In the genomic region with DNA sequence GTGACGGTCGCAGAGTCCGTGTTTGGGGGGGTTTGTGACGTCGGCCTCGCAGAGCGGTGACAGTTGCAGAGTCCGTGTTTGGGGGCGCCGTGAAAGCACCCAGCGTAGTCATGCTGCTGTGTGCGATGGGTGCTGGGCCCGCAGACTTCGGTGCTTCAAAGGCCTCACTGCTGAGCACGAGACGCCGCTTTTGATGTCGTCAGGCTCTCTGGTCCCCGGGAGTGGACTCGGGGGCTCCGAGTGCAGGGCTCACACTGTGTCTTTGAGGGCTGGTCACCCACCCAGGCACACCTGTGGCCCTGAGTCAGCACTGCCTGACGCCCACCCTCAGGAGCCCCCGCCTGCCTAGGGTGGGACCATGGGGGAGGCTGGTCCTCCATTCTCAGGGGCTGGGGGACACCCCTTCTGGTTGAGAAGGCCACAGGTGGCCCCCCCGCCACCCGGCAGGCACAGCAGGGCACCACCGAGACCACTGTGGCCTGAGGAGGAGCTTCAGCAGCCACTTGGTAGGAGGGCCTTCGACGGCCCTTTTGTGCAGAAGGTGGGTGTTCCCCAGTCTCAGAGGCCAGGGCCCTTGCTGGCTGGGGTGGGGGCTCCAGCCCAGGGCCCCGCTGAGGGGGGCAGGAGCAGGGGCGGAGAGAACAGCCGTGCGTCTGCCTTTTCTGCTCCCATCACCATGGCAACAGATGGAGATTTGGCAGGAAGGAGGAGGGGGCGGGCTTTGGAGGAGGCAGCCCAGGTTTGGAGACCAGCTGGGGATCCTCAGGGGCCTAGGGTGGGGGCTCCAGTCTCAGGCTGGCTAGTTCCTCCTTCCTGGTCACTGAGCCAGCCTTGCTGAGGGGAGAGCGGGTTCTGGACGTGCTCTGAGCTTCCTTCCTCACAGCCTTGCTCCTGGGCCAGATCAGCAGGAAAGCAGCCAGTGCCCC, we compare ENCODE assay signal across 20 cellular contexts. TPM values are rescaled to one million over a fixed set of nuclear protein-coding genes. Genes with fewer than 3 reads are reported as not detected.
DNase-seq lines count a peak whose midpoint lies in the region; ATAC-seq lines count a peak whose summit lies in the region.
"Had no signal": no experiment of that assay in that cellular context is flagged by ENCODE, and none has a peak within 500 bp of the region (broad histone marks: within the 10 kb centered on the region; RNA-seq: fewer than 3 reads in every experiment).

No MANE protein-coding gene starts in this region.

- peak overlapping the region; percentile 70 for H3K9ac ChIP-seq in neuronal stem cell (ENCODE audit: low read depth, low read length, poor library complexity)

- no peaks in the 10 kb centered on the region for H3K36me3 Mint-ChIP-seq in activated CD8-positive, alpha-beta T cell treated with anti-CD3 and anti-CD28 coated beads, Interleukin-2, amount 10 ng/mL, durations not matched to agents 7 days and 5 days (ENCODE audit: low read depth)
- H3K36me3 Mint-ChIP-seq in activated CD4-positive, alpha-beta T cell treated with anti-CD3 and anti-CD28 coated beads, Interleukin-2, amount 10 ng/mL, durations not matched to agents 24 days and 14 days (ENCODE audit: low read depth) = no peaks in the 10 kb centered on the region

- intact Hi-C loops in activated CD4-positive, alpha-beta T cell treated with anti-CD3 and anti-CD28 coated beads, Interleukin-2, amount 10 ng/mL, durations not matched to agents 24 days and 14 days (cut with micrococcal nuclease) = no loop called here

- WGBS in neuronal stem cell (ENCODE audit: extremely low coverage in 2 of 2, insufficient read length in 2 of 2, insufficient replicate concordance in 1 of 2), 2 donors = no CpG with 5 or more reads among the region's 35 CpGs

- H3K9me3 ChIP-seq in neuronal stem cell (replicated peaks in 1 of 2; ENCODE audit: control insufficient read depth in 2 of 2, insufficient read depth in 1 of 2, low read depth in 1 of 2, low read length in 2 of 2) = peaks cover 22 to 29% of the 10 kb centered on the region in 2 donors
- H3K9me3 ChIP-seq: BE2C had no signal

- peak overlapping the region; percentile 92 for H2AK5ac ChIP-seq in neuronal stem cell (ENCODE audit: low read depth, low read length)

- CTCF ChIA-PET in activated CD8-positive, alpha-beta T cell treated with anti-CD3 and anti-CD28 coated beads, Interleukin-2, amount 10 ng/mL, durations not matched to agents 7 days and 5 days (lab: Charles Lee) = no interaction called here

- H3K27me3 ChIP-seq in neuronal stem cell (ENCODE audit: control insufficient read depth in 3 of 3, insufficient read depth in 3 of 3, low read depth in 1 of 3, low read length in 3 of 3) = no peaks in the 10 kb centered on the region
- H3K27me3 ChIP-seq: BE2C had no signal

- DNase-seq in DMS79 treated with DMSO at 0.1 percent for 48 hours (lab: John Stamatoyannopoulos, UW) (peak; percentile 28), DMS79 (lab: John Stamatoyannopoulos, UW) (no peak), NCI-H2227 treated with DMSO at 0.1 percent for 48 hours (lab: John Stamatoyannopoulos, UW) (peak; percentile 45), ecto neural progenitor cell (ENCODE audit: low spot score) (peak; percentile 65), neuronal stem cell (ENCODE audit: low spot score) (peak; percentile 51), LoVo (ENCODE audit: low spot score) (no peak)
- no peak for DNase-seq in activated CD8-positive, alpha-beta T cell treated with anti-CD3 and anti-CD28 coated beads, Interleukin-2, amount 10 ng/mL, durations not matched to agents 7 days and 5 days
- DNase-seq in activated CD4-positive, alpha-beta T cell treated with anti-CD3 and anti-CD28 coated beads, Interleukin-2, amount 10 ng/mL, durations not matched to agents 24 days and 14 days = no peak
- DNase-seq: activated CD4-positive, alpha-beta T cell treated with anti-CD3 and anti-CD28 coated beads for 1 hour; activated naive CD4-positive, alpha-beta T cell treated with anti-CD3 and anti-CD28 coated beads, Interleukin-2, amount 50 U/mL, for 16 hours; activated T-cell treated with anti-CD3 and anti-CD28 coated beads, Interleukin-2, amount 50 U/mL, for 72 hours; BE2C; Calu3; HFFc6; NCI-H187 treated with DMSO at 0.1 percent for 48 hours; NCI-H510A treated with DMSO at 0.1 percent for 48 hours; stimulated activated CD4-positive, alpha-beta T cell treated with anti-CD3 and anti-CD28 coated beads, Interleukin-4, amount 100 ng/mL, for 4 hours; stimulated activated naive CD8-positive, alpha-beta T cell treated with anti-CD3 and anti-CD28 coated beads, Interleukin-15, amount 100 ng/mL, for 72 hours; trophoblast cell had no signal

- H2BK12ac ChIP-seq in neuronal stem cell (ENCODE audit: low read length) = peak overlapping the region; percentile 73

- peaks cover 2 to 11% of the 10 kb centered on the region in 2 donors for H3K36me3 ChIP-seq in neuronal stem cell (replicated peaks in 1 of 2; ENCODE audit: control insufficient read depth in 2 of 2, insufficient read depth in 2 of 2, low read length in 2 of 2)
- H3K36me3 ChIP-seq: BE2C had no signal

- H3K4ac ChIP-seq in neuronal stem cell (ENCODE audit: low read length) = no peak overlapping the region

- no peak overlapping the region for H3K23ac ChIP-seq in neuronal stem cell (ENCODE audit: low read depth, low read length, poor library complexity)

- peak overlapping the region; percentile 41 for H2BK120ac ChIP-seq in neuronal stem cell (ENCODE audit: low read depth, low read length)

- peaks cover 33% of the 10 kb centered on the region for H3K79me1 ChIP-seq in neuronal stem cell (ENCODE audit: low read depth, low read length)

- no peak overlapping the region for H2BK5ac ChIP-seq in neuronal stem cell (ENCODE audit: low read length)

- peak overlapping the region; percentile 94 for H3K18ac ChIP-seq in neuronal stem cell (ENCODE audit: low read length)

- H3K14ac ChIP-seq in neuronal stem cell (ENCODE audit: low read length) = peak overlapping the region; percentile 38

- H2BK15ac ChIP-seq in neuronal stem cell (ENCODE audit: low read length) = peak overlapping the region; percentile 55

- H3K27ac ChIP-seq in neuronal stem cell (replicated peaks; ENCODE audit: low read length) = peak overlapping the region; percentile 28

- POLR2A ChIA-PET in activated CD8-positive, alpha-beta T cell treated with anti-CD3 and anti-CD28 coated beads, Interleukin-2, amount 10 ng/mL, durations not matched to agents 7 days and 5 days (lab: Charles Lee) = no interaction called here

- H4K8ac ChIP-seq in neuronal stem cell (ENCODE audit: low read depth, low read length) = no peak overlapping the region

- no peaks in the 10 kb centered on the region for H3K27me3 Mint-ChIP-seq in activated CD8-positive, alpha-beta T cell treated with anti-CD3 and anti-CD28 coated beads, Interleukin-2, amount 10 ng/mL, durations not matched to agents 7 days and 5 days (ENCODE audit: low read depth)
- H3K27me3 Mint-ChIP-seq in activated CD4-positive, alpha-beta T cell treated with anti-CD3 and anti-CD28 coated beads, Interleukin-2, amount 10 ng/mL, durations not matched to agents 24 days and 14 days = no peaks in the 10 kb centered on the region

- peak overlapping the region; percentile 14 for H3K4me2 ChIP-seq in neuronal stem cell (ENCODE audit: insufficient read depth, low read length, poor library complexity, severe bottlenecking)

- no peak overlapping the region for H2AFZ ChIP-seq in neuronal stem cell (ENCODE audit: low read length)

- no peak overlapping the region for H4K91ac ChIP-seq in neuronal stem cell (ENCODE audit: low read depth, low read length, poor library complexity)

- H3K4me1 Mint-ChIP-seq in activated CD8-positive, alpha-beta T cell treated with anti-CD3 and anti-CD28 coated beads, Interleukin-2, amount 10 ng/mL, durations not matched to agents 7 days and 5 days (ENCODE audit: low read depth) = no peaks in the 10 kb centered on the region
- no peaks in the 10 kb centered on the region for H3K4me1 Mint-ChIP-seq in activated CD4-positive, alpha-beta T cell treated with anti-CD3 and anti-CD28 coated beads, Interleukin-2, amount 10 ng/mL, durations not matched to agents 24 days and 14 days
- H3K4me1 Mint-ChIP-seq: stimulated activated naive CD8-positive, alpha-beta T cell treated with anti-CD3 and anti-CD28 coated beads, Interleukin-15, amount 100 ng/mL, for 72 hours had no signal

- H3K4me3 ChIP-seq in neuronal stem cell (ENCODE audit: low read length in 2 of 2) = no peak overlapping the region
- H3K4me3 ChIP-seq: lung had no signal

- H3K4me1 ChIP-seq in neuronal stem cell (ENCODE audit: control insufficient read depth in 2 of 2, insufficient read depth in 1 of 2, low read depth in 1 of 2, low read length in 2 of 2) = peaks cover 11 to 12% of the 10 kb centered on the region in 2 donors
- H3K4me1 ChIP-seq: BE2C had no signal

- no peak overlapping the region for H3K27ac Mint-ChIP-seq in activated CD8-positive, alpha-beta T cell treated with anti-CD3 and anti-CD28 coated beads, Interleukin-2, amount 10 ng/mL, durations not matched to agents 7 days and 5 days
- no peak overlapping the region for H3K27ac Mint-ChIP-seq in activated CD4-positive, alpha-beta T cell treated with anti-CD3 and anti-CD28 coated beads, Interleukin-2, amount 10 ng/mL, durations not matched to agents 24 days and 14 days
- H3K27ac Mint-ChIP-seq: activated T-cell treated with anti-CD3 and anti-CD28 coated beads, Interleukin-2, amount 50 U/mL, for 72 hours; HFFc6 had no signal

- no peaks in the 10 kb centered on the region for H3K9me3 Mint-ChIP-seq in activated CD8-positive, alpha-beta T cell treated with anti-CD3 and anti-CD28 coated beads, Interleukin-2, amount 10 ng/mL, durations not matched to agents 7 days and 5 days (ENCODE audit: insufficient read depth)
- H3K9me3 Mint-ChIP-seq in activated CD4-positive, alpha-beta T cell treated with anti-CD3 and anti-CD28 coated beads, Interleukin-2, amount 10 ng/mL, durations not matched to agents 24 days and 14 days = no peaks in the 10 kb centered on the region
- H3K9me3 Mint-ChIP-seq: activated T-cell treated with anti-CD3 and anti-CD28 coated beads, Interleukin-2, amount 50 U/mL, for 72 hours; stimulated activated naive CD8-positive, alpha-beta T cell treated with anti-CD3 and anti-CD28 coated beads, Interleukin-15, amount 100 ng/mL, for 72 hours had no signal

- no peak overlapping the region for H3K4me3 Mint-ChIP-seq in activated CD8-positive, alpha-beta T cell treated with anti-CD3 and anti-CD28 coated beads, Interleukin-2, amount 10 ng/mL, durations not matched to agents 7 days and 5 days
- H3K4me3 Mint-ChIP-seq in activated CD4-positive, alpha-beta T cell treated with anti-CD3 and anti-CD28 coated beads, Interleukin-2, amount 10 ng/mL, durations not matched to agents 24 days and 14 days = no peak overlapping the region
- H3K4me3 Mint-ChIP-seq: activated T-cell treated with anti-CD3 and anti-CD28 coated beads, Interleukin-2, amount 50 U/mL, for 72 hours; HFFc6; stimulated activated naive CD8-positive, alpha-beta T cell treated with anti-CD3 and anti-CD28 coated beads, Interleukin-15, amount 100 ng/mL, for 72 hours had no signal

- no peak for ATAC-seq in activated CD8-positive, alpha-beta T cell treated with anti-CD3 and anti-CD28 coated beads, Interleukin-2, amount 10 ng/mL, durations not matched to agents 7 days and 5 days
- ATAC-seq: activated T-cell treated with anti-CD3 and anti-CD28 coated beads, Interleukin-2, amount 50 U/mL, for 72 hours; stimulated activated naive CD8-positive, alpha-beta T cell treated with anti-CD3 and anti-CD28 coated beads, Interleukin-15, amount 100 ng/mL, for 72 hours had no signal

RNA-seq across cellular contexts. Expression of a gene that starts 20.9 kb away (rescaled TPM):
- polyA plus RNA-seq in neuronal stem cell (2013, experiment 1 of 2) = 24.4 TPM
- polyA plus RNA-seq in neuronal stem cell (2013, experiment 2 of 2) = 23.0 TPM
- under 1 TPM in 1 of 2 experiments, not detected in 1; 0.39 TPM for total RNA-seq in activated CD8-positive, alpha-beta T cell treated with anti-CD3 and anti-CD28 coated beads, Interleukin-2, amount 10 ng/mL, durations not matched to agents 7 days and 5 days
- total RNA-seq in activated CD4-positive, alpha-beta T cell treated with anti-CD3 and anti-CD28 coated beads, Interleukin-2, amount 10 ng/mL, durations not matched to agents 24 days and 14 days = 0.84 and 0.97 TPM in 2 replicates

Comparison
In these comparisons a context has a peak if more than half of its experiments do, and no peak if none do; other contexts are left out.
1. DNase-seq: peak in DMS79 treated with DMSO at 0.1 percent for 48 hours (single experiment), NCI-H2227 treated with DMSO at 0.1 percent for 48 hours (single experiment), ecto neural progenitor cell (single experiment) and neuronal stem cell (single experiment); none in DMS79 (single experiment), LoVo (single experiment), activated CD8-positive, alpha-beta T cell treated with anti-CD3 and anti-CD28 coated beads, Interleukin-2, amount 10 ng/mL, durations not matched to agents 7 days and 5 days (single experiment) and activated CD4-positive, alpha-beta T cell treated with anti-CD3 and anti-CD28 coated beads, Interleukin-2, amount 10 ng/mL, durations not matched to agents 24 days and 14 days (single experiment).